In the genomic region with DNA sequence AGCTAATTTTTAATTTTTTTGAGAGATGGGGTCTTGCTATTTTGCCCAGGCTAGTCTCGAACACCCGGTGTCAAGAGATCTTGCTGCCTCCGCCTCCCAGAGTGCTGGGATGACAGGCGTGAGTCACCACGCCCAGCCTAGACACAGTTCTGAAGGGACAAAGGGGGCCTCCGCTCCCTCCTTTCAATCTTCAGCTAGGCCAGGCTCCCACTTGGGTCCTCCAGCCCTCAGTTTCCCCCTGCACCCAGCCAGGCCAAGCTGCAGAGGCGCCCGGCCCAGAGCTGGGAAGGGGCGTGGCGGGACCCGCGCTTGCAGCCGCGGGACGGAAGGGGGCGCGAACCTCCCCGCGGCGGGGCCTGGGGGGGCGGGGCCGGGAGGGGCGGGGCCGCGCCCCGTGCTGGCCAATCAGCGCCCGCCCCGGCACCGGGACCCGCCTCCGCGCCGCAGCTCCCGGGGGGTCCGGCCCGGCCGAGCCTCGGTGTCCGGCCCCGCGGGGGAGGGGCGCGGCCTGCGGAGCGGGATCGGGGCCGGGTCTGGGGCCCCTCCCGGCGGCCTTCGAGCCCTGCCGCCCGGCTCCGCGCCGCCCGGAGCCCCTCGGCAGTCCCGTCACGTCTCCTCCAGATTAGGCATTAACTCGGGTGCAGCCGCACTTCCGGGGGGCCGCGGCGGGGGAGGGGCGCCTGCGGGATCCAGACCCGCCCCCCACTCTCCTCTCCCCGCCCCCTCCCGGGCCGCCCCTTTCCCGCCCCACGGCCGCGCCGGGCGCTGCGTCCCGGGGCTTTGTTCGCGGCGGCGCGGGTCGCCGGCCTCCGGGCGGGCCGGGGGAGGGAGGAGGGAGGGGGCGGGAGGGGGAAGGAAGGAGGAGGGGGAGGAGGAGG, we compare ENCODE assay signal across 1 cellular context.
TF ChIP-seq lines count a peak whose summit lies in the region.

No MANE protein-coding gene starts in this region.

TF ChIP-seq in K562, 482 proteins besides CTCF, POLR2A, EP300 and RAD21 (continued from another document):
- TF ChIP-seq, protein P1, sequence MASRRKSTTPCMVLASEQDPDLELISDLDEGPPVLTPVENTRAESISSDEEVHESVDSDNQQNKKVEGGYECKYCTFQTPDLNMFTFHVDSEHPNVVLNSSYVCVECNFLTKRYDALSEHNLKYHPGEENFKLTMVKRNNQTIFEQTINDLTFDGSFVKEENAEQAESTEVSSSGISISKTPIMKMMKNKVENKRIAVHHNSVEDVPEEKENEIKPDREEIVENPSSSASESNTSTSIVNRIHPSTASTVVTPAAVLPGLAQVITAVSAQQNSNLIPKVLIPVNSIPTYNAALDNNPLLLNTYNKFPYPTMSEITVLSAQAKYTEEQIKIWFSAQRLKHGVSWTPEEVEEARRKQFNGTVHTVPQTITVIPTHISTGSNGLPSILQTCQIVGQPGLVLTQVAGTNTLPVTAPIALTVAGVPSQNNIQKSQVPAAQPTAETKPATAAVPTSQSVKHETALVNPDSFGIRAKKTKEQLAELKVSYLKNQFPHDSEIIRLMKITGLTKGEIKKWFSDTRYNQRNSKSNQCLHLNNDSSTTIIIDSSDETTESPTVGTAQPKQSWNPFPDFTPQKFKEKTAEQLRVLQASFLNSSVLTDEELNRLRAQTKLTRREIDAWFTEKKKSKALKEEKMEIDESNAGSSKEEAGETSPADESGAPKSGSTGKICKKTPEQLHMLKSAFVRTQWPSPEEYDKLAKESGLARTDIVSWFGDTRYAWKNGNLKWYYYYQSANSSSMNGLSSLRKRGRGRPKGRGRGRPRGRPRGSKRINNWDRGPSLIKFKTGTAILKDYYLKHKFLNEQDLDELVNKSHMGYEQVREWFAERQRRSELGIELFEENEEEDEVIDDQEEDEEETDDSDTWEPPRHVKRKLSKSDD (conservative IDR thresholded peaks at IDR 0.05; ENCODE audit: low read length), result no peak
- TF ChIP-seq SAFB (IDR thresholded peaks at IDR 0.05; ENCODE audit: borderline replicate concordance, low read depth, low read length) (no peak), HNRNPK (IDR thresholded peaks at IDR 0.05; ENCODE audit: low read depth, low read length, poor library complexity, severe bottlenecking) (no peak), HDAC1 (IDR thresholded peaks at IDR 0.05) (0 out of 4 replicates have a peak, but pooled peaks of 1 of the 2 experiments have one; percentile 21)
